8 cellular contexts compared by ENCODE assay signal in the genomic region with DNA sequence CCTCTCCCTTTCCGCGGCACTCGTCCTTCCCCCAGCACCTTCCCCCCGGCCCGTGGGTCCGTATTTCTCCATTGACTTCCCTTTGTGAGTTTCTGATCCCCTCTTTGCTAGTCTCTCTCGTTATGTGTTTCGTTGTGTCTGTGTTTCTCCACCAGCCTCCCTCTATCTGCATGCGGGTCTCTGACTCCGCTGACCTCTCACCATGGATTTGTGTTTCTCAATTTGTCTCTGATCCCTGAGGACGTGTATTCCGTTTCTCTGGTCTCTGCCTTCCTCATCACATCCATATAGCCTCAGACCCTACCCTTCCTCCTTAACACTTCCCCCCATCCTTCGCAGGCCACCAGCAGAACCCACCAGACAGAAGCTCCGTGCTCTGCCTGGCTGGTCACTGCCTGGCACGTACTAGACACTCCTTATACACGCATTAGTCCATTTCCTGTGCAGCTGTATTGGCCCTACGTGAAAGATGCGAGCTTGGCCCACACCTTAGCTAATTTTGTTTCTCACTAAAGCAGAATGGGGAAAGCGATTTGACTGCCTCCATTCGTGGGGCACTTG. TPM values are rescaled to one million over a fixed set of nuclear protein-coding genes. Genes with fewer than 3 reads are reported as not detected.
DNase-seq lines count a peak whose midpoint lies in the region; ATAC-seq lines count a peak whose summit lies in the region.

No MANE protein-coding gene starts in this region.

- intact Hi-C loops in CD4-positive, alpha-beta memory T cell (cut with micrococcal nuclease), result loop anchor here (1.0 kb wide), 3 partner anchors 8 to 83 kb away; a partner anchor contains a TSS

- peak overlapping the region; percentile 84 to 99 (median 94) for H3K27ac Mint-ChIP-seq in CD4-positive, alpha-beta memory T cell
- peak overlapping the region; percentile 82 to 94 for H3K27ac Mint-ChIP-seq in activated naive CD4-positive, alpha-beta T cell treated with anti-CD3 and anti-CD28 coated beads, Interleukin-2, amount 50 U/mL, for 72 hours

- CTCF ChIA-PET in CD4-positive, alpha-beta memory T cell (lab: Charles Lee; ENCODE audit: partially characterized antibody), result no interaction called here

- peak overlapping the region; percentile 60 for H3K27ac ChIP-seq in CD4-positive, alpha-beta memory T cell (ENCODE audit: low read depth, low read length)

- peaks cover 18 to 46% (median 35%) of the 10 kb centered on the region in 4 donors for H3K4me1 Mint-ChIP-seq in CD4-positive, alpha-beta memory T cell

- H3K4me1 ChIP-seq in CD4-positive, alpha-beta memory T cell (ENCODE audit: insufficient read depth, low read length), result peaks cover 29% of the 10 kb centered on the region
- H3K4me1 ChIP-seq in iPS-15b (ENCODE audit: control insufficient read depth, insufficient read depth, low read length) (no peaks in the 10 kb centered on the region), skeletal muscle satellite cell (ENCODE audit: control insufficient read depth, insufficient read depth, low read length) (peaks cover 15% of the 10 kb centered on the region)

- peak overlapping the region; percentile 79 to 87 for H3K4me3 ChIP-seq in CD4-positive, alpha-beta memory T cell (ENCODE audit: low read length in 2 of 2)
- H3K4me3 ChIP-seq in iPS-15b (ENCODE audit: low read depth, low read length) (peak overlapping the region; percentile 51), skeletal muscle satellite cell (ENCODE audit: low read length) (peak overlapping the region; percentile 79)

- peak overlapping the region; percentile 95 for H3K4me2 ChIP-seq in skeletal muscle satellite cell (ENCODE audit: low read length)

- H3K36me3 ChIP-seq in CD4-positive, alpha-beta memory T cell (ENCODE audit: insufficient read depth, low read length), result peaks cover 4% of the 10 kb centered on the region
- H3K36me3 ChIP-seq in iPS-15b (ENCODE audit: control insufficient read depth, insufficient read depth, low read length) (peaks cover 6% of the 10 kb centered on the region), skeletal muscle satellite cell (ENCODE audit: insufficient read depth, low read length) (peaks cover 14% of the 10 kb centered on the region)

- H3K9me3 Mint-ChIP-seq in CD4-positive, alpha-beta memory T cell, result peaks cover 0 to 3% (median 0%) of the 10 kb centered on the region in 8 donors
- H3K9me3 Mint-ChIP-seq in activated naive CD4-positive, alpha-beta T cell treated with anti-CD3 and anti-CD28 coated beads, Interleukin-2, amount 50 U/mL, for 72 hours, result no peaks in the 10 kb centered on the region

- H3K9me3 ChIP-seq in CD4-positive, alpha-beta memory T cell (ENCODE audit: control insufficient read depth in 1 of 2, low read length in 2 of 2), result no peaks in the 10 kb centered on the region
- no peaks in the 10 kb centered on the region for H3K9me3 ChIP-seq in iPS-15b (ENCODE audit: control insufficient read depth, insufficient read depth, low read length)
- no peaks in the 10 kb centered on the region for H3K9me3 ChIP-seq in skeletal muscle satellite cell (replicated peaks; ENCODE audit: low read length)

- peak overlapping the region; percentile 92 to 99 (median 94) for H3K4me3 Mint-ChIP-seq in CD4-positive, alpha-beta memory T cell

- H3K27me3 Mint-ChIP-seq in CD4-positive, alpha-beta memory T cell, result no peaks in the 10 kb centered on the region

- peaks cover 10 to 36% of the 10 kb centered on the region in 2 donors for H3K36me3 Mint-ChIP-seq in CD4-positive, alpha-beta memory T cell
- peaks cover 13 to 22% of the 10 kb centered on the region in 2 donors for H3K36me3 Mint-ChIP-seq in activated naive CD4-positive, alpha-beta T cell treated with anti-CD3 and anti-CD28 coated beads, Interleukin-2, amount 50 U/mL, for 72 hours

- peak overlapping the region; percentile 55 for H3K9ac ChIP-seq in iPS-15b (ENCODE audit: low read depth, low read length)
- H3K9ac ChIP-seq in skeletal muscle satellite cell (ENCODE audit: low read depth, low read length), result peak overlapping the region; percentile 93

- POLR2A ChIA-PET in CD4-positive, alpha-beta memory T cell (lab: Charles Lee; ENCODE audit: partially characterized antibody), result interaction anchor here (1.0 to 2.8 kb wide), 5 partner anchors 8 to 604 kb away, joined by 3 to 10 read pairs (median 3); a partner anchor contains a TSS

- DNase-seq in CD4-positive, alpha-beta memory T cell, result peak in 1 of 5 donors; percentile 15
- DNase-seq in activated naive CD4-positive, alpha-beta T cell treated with anti-CD3 and anti-CD28 coated beads, Interleukin-2, amount 50 U/mL, for 72 hours (ENCODE audit: low spot score in 2 of 2), result no peak
- DNase-seq in NCI-H2107 (lab: John Stamatoyannopoulos, UW), result no peak
- DNase-seq in effector CD4-positive, alpha-beta T cell, result no peak

- H3K27me3 ChIP-seq in CD4-positive, alpha-beta memory T cell (ENCODE audit: insufficient read depth, low read length), result no peaks in the 10 kb centered on the region
- H3K27me3 ChIP-seq in iPS-15b (ENCODE audit: control insufficient read depth, insufficient read depth, low read length) (peaks cover 3% of the 10 kb centered on the region), skeletal muscle satellite cell (ENCODE audit: control insufficient read depth, insufficient read depth, low read length) (no peaks in the 10 kb centered on the region)

- ATAC-seq in HG02981 (IDR thresholded peaks at IDR 0.05; ENCODE audit: unreplicated experiment) (peak; percentile 8), HG02970 (IDR thresholded peaks at IDR 0.05; ENCODE audit: low FRiP score, unreplicated experiment) (no peak)
- no peak for ATAC-seq in activated naive CD4-positive, alpha-beta T cell treated with anti-CD3 and anti-CD28 coated beads, Interleukin-2, amount 50 U/mL, for 72 hours

RNA-seq across cellular contexts. Expression of a gene that starts 0.6 kb away (rescaled TPM):
- 10 to 100 TPM; 45.3 to 47.9 TPM for total RNA-seq in CD4-positive, alpha-beta memory T cell
- 10 to 100 TPM; 23.3 to 23.6 TPM for polyA plus RNA-seq in CD4-positive, alpha-beta memory T cell
- total RNA-seq in activated naive CD4-positive, alpha-beta T cell treated with anti-CD3 and anti-CD28 coated beads, Interleukin-2, amount 50 U/mL, for 72 hours, result 10 to 100 TPM in 1 of 2 donors, 1 to 10 TPM in 1; 3.8 to 19.8 TPM
- total RNA-seq in skeletal muscle satellite cell (2012; rRNA removed), result 35.7 and 48.3 TPM in 2 replicates

RNA-seq across cellular contexts. Expression of a gene that starts 8.5 kb away (rescaled TPM):
- total RNA-seq in CD4-positive, alpha-beta memory T cell, result 10 to 100 TPM; 93.7 to 95.8 TPM
- 100 to 1,000 TPM; 123 to 133 TPM for polyA plus RNA-seq in CD4-positive, alpha-beta memory T cell
- total RNA-seq in activated naive CD4-positive, alpha-beta T cell treated with anti-CD3 and anti-CD28 coated beads, Interleukin-2, amount 50 U/mL, for 72 hours, result 100 to 1,000 TPM in 1 of 2 donors, 10 to 100 TPM in 1; 94.0 to 114 TPM
- total RNA-seq in skeletal muscle satellite cell (2012; rRNA removed), result 95.8 and 138 TPM in 2 replicates

RNA-seq across cellular contexts. Expression of a gene that starts 46.2 kb away (rescaled TPM):
- 100 to 1,000 TPM; 233 to 252 TPM for total RNA-seq in CD4-positive, alpha-beta memory T cell
- polyA plus RNA-seq in CD4-positive, alpha-beta memory T cell, result 1 to 10 TPM; 1.9 to 7.0 TPM
- total RNA-seq in activated naive CD4-positive, alpha-beta T cell treated with anti-CD3 and anti-CD28 coated beads, Interleukin-2, amount 50 U/mL, for 72 hours, result 100 to 1,000 TPM in 1 of 2 donors, 10 to 100 TPM in 1; 73.1 to 108 TPM
- total RNA-seq in skeletal muscle satellite cell (2012; rRNA removed), result 12.7 and 16.5 TPM in 2 replicates
